In the genomic region with DNA sequence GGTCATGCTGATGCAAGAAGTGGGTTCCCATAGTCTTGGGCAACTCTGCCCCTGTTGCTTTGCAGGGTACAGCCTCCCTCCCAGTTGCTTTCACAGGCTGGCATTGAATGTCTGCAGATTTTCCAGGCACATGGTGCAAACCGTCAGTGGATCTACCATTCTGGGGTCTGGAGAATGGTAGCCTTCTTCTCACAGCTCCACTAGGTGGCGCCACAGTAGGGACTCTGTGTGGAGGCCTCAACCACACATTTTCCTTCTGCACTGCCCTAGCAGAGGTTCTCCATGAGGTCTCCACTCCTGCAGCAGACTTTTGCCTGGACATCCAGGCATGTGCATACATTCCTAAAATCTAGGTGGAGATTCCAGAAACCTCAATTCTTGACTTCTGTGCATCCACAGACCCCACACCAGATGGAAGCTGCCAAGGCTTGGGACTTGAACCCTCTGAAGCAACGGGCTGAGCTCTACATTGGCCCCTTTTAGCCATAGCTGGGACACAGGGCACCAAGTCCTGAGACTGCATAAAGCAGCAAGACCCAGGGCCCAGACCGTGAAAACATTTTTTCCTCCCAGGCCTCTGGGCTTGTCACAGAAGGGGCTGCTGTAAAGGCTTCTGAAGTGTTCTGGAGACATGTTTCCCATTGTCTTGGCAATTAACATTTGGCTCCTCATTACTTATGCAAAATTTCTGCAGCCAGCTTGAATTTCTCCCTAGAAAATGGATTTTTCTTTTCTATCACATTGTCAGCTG, we compare ENCODE assay signal across 10 cellular contexts.
DNase-seq lines count a peak whose midpoint lies in the region; ATAC-seq, FAIRE-seq and TF ChIP-seq lines count a peak whose summit lies in the region.
"Had no signal": no experiment of that assay in that cellular context is flagged by ENCODE, and none has a peak within 500 bp of the region (broad histone marks: within the 10 kb centered on the region; RNA-seq: fewer than 3 reads in every experiment).

No MANE protein-coding gene starts in this region.

- H3K9me2 ChIP-seq in Karpas-422 (replicated peaks; ENCODE audit: insufficient read depth, low read length), result no peaks in the 10 kb centered on the region

- WGBS in stomach, 5 donors, result 72 to 84% (median 79%) methylated on average over 4 of the region's 4 CpGs

- intact Hi-C loops in Right ventricle myocardium inferior (cut with DNase I), result no loop called here
- intact Hi-C loops in stomach (cut with DNase I; ENCODE audit: low total_unique reads), result no loop called here

- H3K9me3 ChIP-seq in cardiac muscle cell (ENCODE audit: low read depth), result no peaks in the 10 kb centered on the region
- H3K9me3 ChIP-seq in Karpas-422 (ENCODE audit: low read length), result no peaks in the 10 kb centered on the region; the same call in 1 of the 2 replicates
- peaks cover 0 to 21% (median 16%) of the 10 kb centered on the region in 4 donors for H3K9me3 ChIP-seq in stomach

- TF ChIP-seq CTCF in cardiac muscle cell (IDR thresholded peaks at IDR 0.05; ENCODE audit: low read depth, low read length) (peak; percentile 41), bronchial epithelial cell (IDR thresholded peaks at IDR 0.05; ENCODE audit: insufficient read depth, low read length, severe bottlenecking) (peak; percentile 24), stomach (IDR thresholded peaks at IDR 0.05) (no peak)

- H3K4me3 Mint-ChIP-seq in stimulated activated effector memory CD8-positive, alpha-beta T cell treated with anti-CD3 and anti-CD28 coated beads, Interleukin-12 subunit alpha, Interleukin-12 subunit beta, amount 100 ng/mL, for 72 hours, result no peak overlapping the region
- H3K4me3 Mint-ChIP-seq: CD4-positive, CD25-positive, alpha-beta regulatory T cell had no signal

- no peak overlapping the region for H3K27ac Mint-ChIP-seq in stimulated activated effector memory CD8-positive, alpha-beta T cell treated with anti-CD3 and anti-CD28 coated beads, Interleukin-12 subunit alpha, Interleukin-12 subunit beta, amount 100 ng/mL, for 72 hours
- H3K27ac Mint-ChIP-seq: CD4-positive, CD25-positive, alpha-beta regulatory T cell had no signal

- ATAC-seq in Right ventricle myocardium inferior, result no peak
- ATAC-seq in stimulated activated effector memory CD8-positive, alpha-beta T cell treated with anti-CD3 and anti-CD28 coated beads, Interleukin-12 subunit alpha, Interleukin-12 subunit beta, amount 100 ng/mL, for 72 hours, result no peak
- ATAC-seq in HG02759 (IDR thresholded peaks at IDR 0.05; ENCODE audit: unreplicated experiment), result no peak

- H3K9ac ChIP-seq in Karpas-422 (ENCODE audit: low read length), result no peak overlapping the region

- H3K9me3 Mint-ChIP-seq in stimulated activated effector memory CD8-positive, alpha-beta T cell treated with anti-CD3 and anti-CD28 coated beads, Interleukin-12 subunit alpha, Interleukin-12 subunit beta, amount 100 ng/mL, for 72 hours, result peaks cover 16% of the 10 kb centered on the region

- no peak for TF ChIP-seq POLR2A in stomach (IDR thresholded peaks at IDR 0.05)

- FAIRE-seq in bronchial epithelial cell (lab: Jason Lieb, UNC), result peak; percentile 79

- no peaks in the 10 kb centered on the region for H3K36me3 Mint-ChIP-seq in stimulated activated effector memory CD8-positive, alpha-beta T cell treated with anti-CD3 and anti-CD28 coated beads, Interleukin-12 subunit alpha, Interleukin-12 subunit beta, amount 100 ng/mL, for 72 hours
- H3K36me3 Mint-ChIP-seq: CD4-positive, CD25-positive, alpha-beta regulatory T cell had no signal

- no peaks in the 10 kb centered on the region for H4K20me1 ChIP-seq in Karpas-422 (ENCODE audit: insufficient read depth, low read depth, low read length)

- H3K79me2 ChIP-seq in Karpas-422 (ENCODE audit: low read length), result no peaks in the 10 kb centered on the region

- no peaks in the 10 kb centered on the region for H3K27me3 ChIP-seq in cardiac muscle cell
- no peaks in the 10 kb centered on the region for H3K27me3 ChIP-seq in Karpas-422 (ENCODE audit: low read length)
- H3K27me3 ChIP-seq in bronchial epithelial cell (ENCODE audit: control insufficient read depth, insufficient read depth, low read length), result no peaks in the 10 kb centered on the region
- H3K27me3 ChIP-seq in stomach, result no peaks in the 10 kb centered on the region

- no peaks in the 10 kb centered on the region for H3K4me1 ChIP-seq in cardiac muscle cell (ENCODE audit: low read depth)
- H3K4me1 ChIP-seq in Karpas-422 (ENCODE audit: low read length), result no peaks in the 10 kb centered on the region
- H3K4me1 ChIP-seq in stomach, result no peaks in the 10 kb centered on the region

- H3K4me3 ChIP-seq in cardiac muscle cell, result no peak overlapping the region
- H3K4me3 ChIP-seq in Karpas-422 (ENCODE audit: low read length), result no peak overlapping the region
- no peak overlapping the region for H3K4me3 ChIP-seq in bronchial epithelial cell (ENCODE audit: low read depth, low read length)
- H3K4me3 ChIP-seq in stomach, result no peak overlapping the region

- no peaks in the 10 kb centered on the region for H3K4me1 Mint-ChIP-seq in stimulated activated effector memory CD8-positive, alpha-beta T cell treated with anti-CD3 and anti-CD28 coated beads, Interleukin-12 subunit alpha, Interleukin-12 subunit beta, amount 100 ng/mL, for 72 hours
- H3K4me1 Mint-ChIP-seq: CD4-positive, CD25-positive, alpha-beta regulatory T cell had no signal

- no peak overlapping the region for H3K4me2 ChIP-seq in Karpas-422 (ENCODE audit: low read depth, low read length, poor library complexity, severe bottlenecking)

- H3K36me3 ChIP-seq in cardiac muscle cell, result no peaks in the 10 kb centered on the region
- H3K36me3 ChIP-seq in Karpas-422 (ENCODE audit: insufficient read depth, low read length), result no peaks in the 10 kb centered on the region
- no peaks in the 10 kb centered on the region for H3K36me3 ChIP-seq in bronchial epithelial cell (ENCODE audit: control insufficient read depth, insufficient read depth, low read length)
- H3K36me3 ChIP-seq in stomach, result no peaks in the 10 kb centered on the region

- no peak overlapping the region for H2AFZ ChIP-seq in Karpas-422 (ENCODE audit: low read length)

- H3K27ac ChIP-seq in cardiac muscle cell (no peak overlapping the region), Karpas-422 (ENCODE audit: low read length) (no peak overlapping the region), stomach (no peak overlapping the region)

- no peak for TF ChIP-seq EP300 in stomach (IDR thresholded peaks at IDR 0.05)

- DNase-seq in cardiac muscle cell (ENCODE audit: low read depth in 1 of 2, low spot score in 1 of 2), result peak in 1 of 2 donors; percentile 27
- DNase-seq in Right ventricle myocardium inferior (ENCODE audit: missing footprints), result no peak
- peak; percentile 66 for DNase-seq in Karpas-422
- no peak for DNase-seq in bronchial epithelial cell (ENCODE audit: low read depth)
- DNase-seq in stimulated activated CD8-positive, alpha-beta memory T cell treated with anti-CD3 and anti-CD28 coated beads, Interleukin-4, amount 100 ng/mL, for 48 hours, result peak; percentile 35
- no peak for DNase-seq in stomach
- DNase-seq in stimulated activated effector memory CD8-positive, alpha-beta T cell treated with anti-CD3 and anti-CD28 coated beads, Interleukin-12 subunit alpha, Interleukin-12 subunit beta, amount 100 ng/mL, for 72 hours (ENCODE audit: low spot score in 2 of 2), result no peak
- DNase-seq: CD4-positive, CD25-positive, alpha-beta regulatory T cell; NCI-H1930 had no signal

Comparison
In these comparisons a context has a peak if more than half of its experiments do, and no peak if none do; other contexts are left out.
1. DNase-seq: peak in Karpas-422 (single experiment) and stimulated activated CD8-positive, alpha-beta memory T cell treated with anti-CD3 and anti-CD28 coated beads, Interleukin-4, amount 100 ng/mL, for 48 hours (single experiment); none in Right ventricle myocardium inferior (single experiment), bronchial epithelial cell (single experiment), stomach (single experiment) and stimulated activated effector memory CD8-positive, alpha-beta T cell treated with anti-CD3 and anti-CD28 coated beads, Interleukin-12 subunit alpha, Interleukin-12 subunit beta, amount 100 ng/mL, for 72 hours (0 of 2).
2. CTCF ChIP-seq: peak in cardiac muscle cell (single experiment) and bronchial epithelial cell (single experiment); none in stomach (0 of 7).